Comparison of ENCODE assay signal across 13 cellular contexts in the genomic region with DNA sequence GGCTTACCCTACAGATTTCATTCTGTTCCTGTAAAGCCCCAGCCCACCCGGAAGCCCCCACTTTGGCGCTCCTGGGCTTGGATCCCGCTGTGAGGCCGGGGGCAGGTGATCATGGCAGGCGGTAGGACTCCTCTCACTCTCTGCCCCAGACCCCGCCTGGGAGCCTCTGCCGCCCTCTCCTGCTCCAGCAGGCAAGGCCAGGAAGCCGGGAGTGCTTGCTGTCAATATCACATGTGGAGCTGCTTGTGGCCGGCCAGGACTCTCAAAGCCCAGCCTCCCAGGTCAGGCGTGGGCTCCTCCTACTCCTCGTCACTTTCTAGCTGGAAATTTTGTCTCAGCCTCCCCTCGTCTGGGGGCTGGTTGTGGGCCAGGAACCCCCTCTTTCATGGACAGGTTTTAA.
DNase-seq lines count a peak whose midpoint lies in the region; ATAC-seq, FAIRE-seq and TF ChIP-seq lines count a peak whose summit lies in the region.
"Had no signal": no experiment of that assay in that cellular context is flagged by ENCODE, and none has a peak within 500 bp of the region (broad histone marks: within the 10 kb centered on the region; RNA-seq: fewer than 3 reads in every experiment).

No MANE protein-coding gene starts in this region.

- H3K27ac ChIP-seq in HepG2 (ENCODE audit: extremely low read length, insufficient read depth, low read length) (no peak overlapping the region), coronary artery (no peak overlapping the region)
- H3K27ac ChIP-seq: sigmoid colon, stomach had no signal

- H3K4me2 ChIP-seq in HepG2 (ENCODE audit: low read depth, low read length), result no peak overlapping the region

- FAIRE-seq in HepG2 (lab: Jason Lieb, UNC), result no peak
- FAIRE-seq: colon, HTR-8/SVneo had no signal

- TF ChIP-seq RAD21 in HepG2 (CRISPR knock-in tag; IDR thresholded peaks at IDR 0.05), result no peak

- TF ChIP-seq CTCF in LNCaP clone FGC (IDR thresholded peaks at IDR 0.05; ENCODE audit: control insufficient read depth, extremely low read depth, insufficient read depth) (0 out of 2 replicates have a peak, but pooled peaks have one; percentile 7), HepG2 (CRISPR knock-in tag; IDR thresholded peaks at IDR 0.05) (peak; percentile 17; the same call in 1 of the 2 replicates), coronary artery (IDR thresholded peaks at IDR 0.05) (no peak)

- no peak overlapping the region for H3K9ac ChIP-seq in HepG2 (ENCODE audit: insufficient read depth, low read depth, low read length)

- TF ChIP-seq EP300 in HepG2 (IDR thresholded peaks at IDR 0.05; ENCODE audit: low read depth in 2 of 2, low read length in 2 of 2) (no peak), HepG2 (CRISPR knock-in tag; IDR thresholded peaks at IDR 0.05; ENCODE audit: borderline replicate concordance) (no peak)

- DNase-seq in DMS153 (lab: John Stamatoyannopoulos, UW), result peak; percentile 37
- no peak for DNase-seq in LNCaP clone FGC (ENCODE audit: low read depth)
- DNase-seq in dermis microvascular lymphatic vessel endothelial cell (ENCODE audit: low read depth in 2 of 2), result peak; percentile 35 to 55
- DNase-seq in HepG2 (ENCODE audit: low spot score), result no peak
- DNase-seq in coronary artery (ENCODE audit: low spot score), result no peak
- DNase-seq in sciatic nerve (ENCODE audit: low spot score), result no peak
- no peak for DNase-seq in hippocampal formation (lab: John Stamatoyannopoulos, UW)
- no peak for DNase-seq in activated CD4-positive, alpha-beta T cell treated with anti-CD3 and anti-CD28 coated beads for 1 hour
- DNase-seq: NCI-H1105 treated with DMSO at 0.1 percent for 48 hours, sigmoid colon, stomach had no signal

- no peaks in the 10 kb centered on the region for H3K79me2 ChIP-seq in HepG2 (ENCODE audit: insufficient read depth, low read length)

- H3K36me3 ChIP-seq in HepG2 (replicated peaks in 1 of 2; ENCODE audit: control insufficient read depth in 1 of 2, insufficient read depth in 2 of 2, low read length in 2 of 2), result no peaks in the 10 kb centered on the region
- H3K36me3 ChIP-seq: sigmoid colon, stomach had no signal

- no peak overlapping the region for H2AFZ ChIP-seq in HepG2 (ENCODE audit: low read length)

- WGBS in HepG2 (ENCODE audit: low lambda C conversion rate), result 7% methylated on average over 9 of the region's 12 CpGs

- no peak for TF ChIP-seq POLR2A in HepG2 (IDR thresholded peaks at IDR 0.05; ENCODE audit: insufficient read depth in 1 of 2, low read depth in 2 of 2, low read length in 2 of 2)

- in situ Hi-C loops in HepG2 (cut with HindIII; ENCODE audit: extremely low pct_ligation_motif_present, low pct_unique_long_range_greater_than_20kb), result no loop called here

- POLR2A ChIA-PET in HepG2 (lab: Yijun Ruan, JAX), result no interaction called here

- H4K20me1 ChIP-seq in HepG2 (ENCODE audit: insufficient read depth, low read length), result no peaks in the 10 kb centered on the region

- BruUV-seq in HepG2 (replicated peaks; lab: Mats Ljungman, UMichigan), result no TSS peak

- no peaks in the 10 kb centered on the region for H3K9me3 ChIP-seq in HepG2 (ENCODE audit: low read length)
- H3K9me3 ChIP-seq: sigmoid colon had no signal

- H3K4me1 ChIP-seq in HepG2 (ENCODE audit: insufficient read depth, low read length), result no peaks in the 10 kb centered on the region
- H3K4me1 ChIP-seq: stomach had no signal

- H3K4me3 ChIP-seq in LNCaP clone FGC (ENCODE audit: low read depth, low read length) (no peak overlapping the region), HepG2 (replicated peaks in 1 of 3; ENCODE audit: insufficient read depth in 1 of 3, low read depth in 2 of 3, low read length in 3 of 3) (no peak overlapping the region), coronary artery (no peak overlapping the region)
- H3K4me3 ChIP-seq: sigmoid colon, stomach had no signal

- peak; percentile 93 for ATAC-seq in HepG2
- no peak for ATAC-seq in sciatic nerve

- intact Hi-C loops in HepG2 (cut with micrococcal nuclease; ENCODE audit: unreplicated experiment), result no loop called here
- intact Hi-C loops in sciatic nerve (cut with DNase I), result no loop called here

- peaks cover 2 to 30% of the 10 kb centered on the region in 2 experiments; a peak in 3 of 5 replicates for H3K27me3 ChIP-seq in HepG2 (ENCODE audit: control insufficient read depth in 1 of 2, insufficient read depth in 2 of 2, low read length in 2 of 2)

- CTCF ChIA-PET in HepG2 (lab: Yijun Ruan, JAX; ENCODE audit: low intra/inter-chr PET ratio, low total read pairs), result no interaction called here

TF ChIP-seq in HepG2, 621 proteins besides CTCF, POLR2A, EP300 and RAD21:
- TF ChIP-seq CC2D1A (CRISPR knock-in tag; IDR thresholded peaks at IDR 0.05) (no peak), SRSF4 (IDR thresholded peaks at IDR 0.05; ENCODE audit: low read depth, low read length, poor library complexity, severe bottlenecking) (no peak), RORA (CRISPR knock-in tag; IDR thresholded peaks at IDR 0.05) (no peak), ZNF773 (CRISPR knock-in tag; IDR thresholded peaks at IDR 0.05; ENCODE audit: borderline replicate concordance) (no peak), ZMYM4 (CRISPR knock-in tag; IDR thresholded peaks at IDR 0.05) (no peak), DNMT1 (CRISPR knock-in tag; IDR thresholded peaks at IDR 0.05) (no peak), POGZ (CRISPR knock-in tag; IDR thresholded peaks at IDR 0.05) (no peak)
- TF ChIP-seq, protein P1, sequence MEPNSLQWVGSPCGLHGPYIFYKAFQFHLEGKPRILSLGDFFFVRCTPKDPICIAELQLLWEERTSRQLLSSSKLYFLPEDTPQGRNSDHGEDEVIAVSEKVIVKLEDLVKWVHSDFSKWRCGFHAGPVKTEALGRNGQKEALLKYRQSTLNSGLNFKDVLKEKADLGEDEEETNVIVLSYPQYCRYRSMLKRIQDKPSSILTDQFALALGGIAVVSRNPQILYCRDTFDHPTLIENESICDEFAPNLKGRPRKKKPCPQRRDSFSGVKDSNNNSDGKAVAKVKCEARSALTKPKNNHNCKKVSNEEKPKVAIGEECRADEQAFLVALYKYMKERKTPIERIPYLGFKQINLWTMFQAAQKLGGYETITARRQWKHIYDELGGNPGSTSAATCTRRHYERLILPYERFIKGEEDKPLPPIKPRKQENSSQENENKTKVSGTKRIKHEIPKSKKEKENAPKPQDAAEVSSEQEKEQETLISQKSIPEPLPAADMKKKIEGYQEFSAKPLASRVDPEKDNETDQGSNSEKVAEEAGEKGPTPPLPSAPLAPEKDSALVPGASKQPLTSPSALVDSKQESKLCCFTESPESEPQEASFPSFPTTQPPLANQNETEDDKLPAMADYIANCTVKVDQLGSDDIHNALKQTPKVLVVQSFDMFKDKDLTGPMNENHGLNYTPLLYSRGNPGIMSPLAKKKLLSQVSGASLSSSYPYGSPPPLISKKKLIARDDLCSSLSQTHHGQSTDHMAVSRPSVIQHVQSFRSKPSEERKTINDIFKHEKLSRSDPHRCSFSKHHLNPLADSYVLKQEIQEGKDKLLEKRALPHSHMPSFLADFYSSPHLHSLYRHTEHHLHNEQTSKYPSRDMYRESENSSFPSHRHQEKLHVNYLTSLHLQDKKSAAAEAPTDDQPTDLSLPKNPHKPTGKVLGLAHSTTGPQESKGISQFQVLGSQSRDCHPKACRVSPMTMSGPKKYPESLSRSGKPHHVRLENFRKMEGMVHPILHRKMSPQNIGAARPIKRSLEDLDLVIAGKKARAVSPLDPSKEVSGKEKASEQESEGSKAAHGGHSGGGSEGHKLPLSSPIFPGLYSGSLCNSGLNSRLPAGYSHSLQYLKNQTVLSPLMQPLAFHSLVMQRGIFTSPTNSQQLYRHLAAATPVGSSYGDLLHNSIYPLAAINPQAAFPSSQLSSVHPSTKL (CRISPR knock-in tag; IDR thresholded peaks at IDR 0.05), result no peak

Comparison
In these comparisons a context has a peak if more than half of its experiments do, and no peak if none do; other contexts are left out.
1. DNase-seq: peak in DMS153 (single experiment) and dermis microvascular lymphatic vessel endothelial cell (2 of 2); none in LNCaP clone FGC (single experiment), HepG2 (single experiment), coronary artery (single experiment), sciatic nerve (single experiment), hippocampal formation (0 of 2) and activated CD4-positive, alpha-beta T cell treated with anti-CD3 and anti-CD28 coated beads for 1 hour (single experiment).